In the genomic region with DNA sequence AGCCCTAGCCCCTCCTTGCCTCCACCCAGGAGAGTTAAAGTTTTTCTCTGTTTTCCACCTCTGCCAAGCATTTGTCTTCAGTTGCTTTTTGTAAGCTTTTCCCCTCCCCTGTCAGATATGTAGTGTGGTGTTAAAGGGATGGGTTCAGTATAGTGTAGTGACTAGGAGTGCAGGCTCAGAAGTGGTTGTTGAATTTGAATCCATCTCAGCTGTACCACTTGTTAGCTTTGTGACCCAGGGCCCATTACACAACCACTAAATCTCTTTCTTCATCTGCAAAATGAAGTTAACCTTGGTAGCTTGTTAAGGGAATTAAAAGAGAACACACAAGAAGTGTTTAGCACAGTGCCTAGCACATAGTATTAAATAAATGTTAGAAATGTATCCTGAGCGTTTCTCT, we compare ENCODE assay signal across 1 cellular context.
TF ChIP-seq lines count a peak whose summit lies in the region.

No MANE protein-coding gene starts in this region.

TF ChIP-seq in SK-N-SH, 30 proteins besides CTCF, POLR2A, EP300 and RAD21:
- TF ChIP-seq EZH2phosphoT487 (IDR thresholded peaks at IDR 0.05; ENCODE audit: borderline replicate concordance, low read depth) (no peak), POLR2AphosphoS5 (IDR thresholded peaks at IDR 0.05; ENCODE audit: low read depth, low read length) (no peak), NFIC (IDR thresholded peaks at IDR 0.05; ENCODE audit: borderline replicate concordance) (no peak), FOXM1 (IDR thresholded peaks at IDR 0.05; ENCODE audit: low read depth) (no peak), RCOR1 (IDR thresholded peaks at IDR 0.05; ENCODE audit: low read length) (no peak), NRF1 (IDR thresholded peaks at IDR 0.05; ENCODE audit: low read depth, low read length) (no peak), TAF1 (IDR thresholded peaks at IDR 0.05; ENCODE audit: borderline replicate concordance, low read depth, low read length) (no peak)
- TF ChIP-seq, protein P1, sequence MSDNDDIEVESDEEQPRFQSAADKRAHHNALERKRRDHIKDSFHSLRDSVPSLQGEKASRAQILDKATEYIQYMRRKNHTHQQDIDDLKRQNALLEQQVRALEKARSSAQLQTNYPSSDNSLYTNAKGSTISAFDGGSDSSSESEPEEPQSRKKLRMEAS (IDR thresholded peaks at IDR 0.05; ENCODE audit: low read depth), result no peak
- TF ChIP-seq, protein P2, sequence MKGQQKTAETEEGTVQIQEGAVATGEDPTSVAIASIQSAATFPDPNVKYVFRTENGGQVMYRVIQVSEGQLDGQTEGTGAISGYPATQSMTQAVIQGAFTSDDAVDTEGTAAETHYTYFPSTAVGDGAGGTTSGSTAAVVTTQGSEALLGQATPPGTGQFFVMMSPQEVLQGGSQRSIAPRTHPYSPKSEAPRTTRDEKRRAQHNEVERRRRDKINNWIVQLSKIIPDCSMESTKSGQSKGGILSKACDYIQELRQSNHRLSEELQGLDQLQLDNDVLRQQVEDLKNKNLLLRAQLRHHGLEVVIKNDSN (IDR thresholded peaks at IDR 0.05; ENCODE audit: borderline replicate concordance, low read depth), result no peak
- TF ChIP-seq, protein P3, sequence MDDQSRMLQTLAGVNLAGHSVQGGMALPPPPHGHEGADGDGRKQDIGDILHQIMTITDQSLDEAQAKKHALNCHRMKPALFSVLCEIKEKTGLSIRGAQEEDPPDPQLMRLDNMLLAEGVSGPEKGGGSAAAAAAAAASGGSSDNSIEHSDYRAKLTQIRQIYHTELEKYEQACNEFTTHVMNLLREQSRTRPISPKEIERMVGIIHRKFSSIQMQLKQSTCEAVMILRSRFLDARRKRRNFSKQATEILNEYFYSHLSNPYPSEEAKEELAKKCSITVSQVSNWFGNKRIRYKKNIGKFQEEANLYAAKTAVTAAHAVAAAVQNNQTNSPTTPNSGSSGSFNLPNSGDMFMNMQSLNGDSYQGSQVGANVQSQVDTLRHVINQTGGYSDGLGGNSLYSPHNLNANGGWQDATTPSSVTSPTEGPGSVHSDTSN (IDR thresholded peaks at IDR 0.05), result no peak
- TF ChIP-seq, protein P4, sequence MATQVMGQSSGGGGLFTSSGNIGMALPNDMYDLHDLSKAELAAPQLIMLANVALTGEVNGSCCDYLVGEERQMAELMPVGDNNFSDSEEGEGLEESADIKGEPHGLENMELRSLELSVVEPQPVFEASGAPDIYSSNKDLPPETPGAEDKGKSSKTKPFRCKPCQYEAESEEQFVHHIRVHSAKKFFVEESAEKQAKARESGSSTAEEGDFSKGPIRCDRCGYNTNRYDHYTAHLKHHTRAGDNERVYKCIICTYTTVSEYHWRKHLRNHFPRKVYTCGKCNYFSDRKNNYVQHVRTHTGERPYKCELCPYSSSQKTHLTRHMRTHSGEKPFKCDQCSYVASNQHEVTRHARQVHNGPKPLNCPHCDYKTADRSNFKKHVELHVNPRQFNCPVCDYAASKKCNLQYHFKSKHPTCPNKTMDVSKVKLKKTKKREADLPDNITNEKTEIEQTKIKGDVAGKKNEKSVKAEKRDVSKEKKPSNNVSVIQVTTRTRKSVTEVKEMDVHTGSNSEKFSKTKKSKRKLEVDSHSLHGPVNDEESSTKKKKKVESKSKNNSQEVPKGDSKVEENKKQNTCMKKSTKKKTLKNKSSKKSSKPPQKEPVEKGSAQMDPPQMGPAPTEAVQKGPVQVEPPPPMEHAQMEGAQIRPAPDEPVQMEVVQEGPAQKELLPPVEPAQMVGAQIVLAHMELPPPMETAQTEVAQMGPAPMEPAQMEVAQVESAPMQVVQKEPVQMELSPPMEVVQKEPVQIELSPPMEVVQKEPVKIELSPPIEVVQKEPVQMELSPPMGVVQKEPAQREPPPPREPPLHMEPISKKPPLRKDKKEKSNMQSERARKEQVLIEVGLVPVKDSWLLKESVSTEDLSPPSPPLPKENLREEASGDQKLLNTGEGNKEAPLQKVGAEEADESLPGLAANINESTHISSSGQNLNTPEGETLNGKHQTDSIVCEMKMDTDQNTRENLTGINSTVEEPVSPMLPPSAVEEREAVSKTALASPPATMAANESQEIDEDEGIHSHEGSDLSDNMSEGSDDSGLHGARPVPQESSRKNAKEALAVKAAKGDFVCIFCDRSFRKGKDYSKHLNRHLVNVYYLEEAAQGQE (IDR thresholded peaks at IDR 0.05; ENCODE audit: low read depth, low read length), result no peak
TF ChIP-seq in SK-N-SH: peak in this region for 0.
